ENCODE assay signal across 1 cellular context in the genomic region with DNA sequence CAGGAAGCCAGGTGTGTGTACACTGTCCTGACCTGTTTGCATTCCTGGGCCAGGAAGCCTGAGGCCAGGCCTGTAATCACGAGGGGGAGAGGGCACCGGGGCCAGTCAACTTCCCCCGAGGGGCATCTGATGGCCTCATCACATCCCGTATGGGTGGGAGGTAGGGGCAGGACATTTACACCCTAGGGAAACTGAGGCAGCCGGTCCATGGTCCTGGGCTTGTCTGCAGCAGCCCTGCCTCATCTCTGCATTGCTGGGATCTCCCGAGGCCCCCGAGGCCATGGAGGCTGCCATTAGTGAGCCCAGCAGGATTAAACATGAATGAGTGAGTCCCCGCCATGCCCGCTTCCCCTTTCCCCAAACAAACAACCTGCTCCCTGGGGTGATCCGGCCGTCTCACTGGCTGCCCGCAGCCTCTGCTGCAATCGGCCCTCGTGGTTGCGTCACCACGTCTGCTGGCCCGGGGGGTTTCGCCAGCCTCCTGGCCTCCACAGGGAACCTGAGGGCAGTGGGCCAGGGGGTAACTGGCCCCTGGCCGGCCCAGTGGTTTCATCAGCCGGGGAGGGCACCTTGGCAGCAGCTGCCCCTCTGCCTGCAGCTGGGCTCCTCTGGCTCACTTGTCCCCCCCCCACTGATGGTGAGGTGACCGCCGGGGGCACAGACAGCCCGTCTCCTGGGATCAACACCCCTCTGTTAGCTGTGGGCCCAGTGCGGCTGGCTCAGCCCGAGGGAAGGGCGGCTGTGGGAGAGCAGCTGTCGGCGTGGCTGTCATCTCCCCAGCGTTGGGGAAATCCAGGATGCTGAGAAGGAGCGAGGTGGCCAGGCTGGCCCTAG.
TF ChIP-seq lines count a peak whose summit lies in the region.

No MANE protein-coding gene starts in this region.

TF ChIP-seq in HepG2, 621 proteins besides CTCF, POLR2A, EP300 and RAD21 (continued from another document and continues in another):
- TF ChIP-seq, protein P1, sequence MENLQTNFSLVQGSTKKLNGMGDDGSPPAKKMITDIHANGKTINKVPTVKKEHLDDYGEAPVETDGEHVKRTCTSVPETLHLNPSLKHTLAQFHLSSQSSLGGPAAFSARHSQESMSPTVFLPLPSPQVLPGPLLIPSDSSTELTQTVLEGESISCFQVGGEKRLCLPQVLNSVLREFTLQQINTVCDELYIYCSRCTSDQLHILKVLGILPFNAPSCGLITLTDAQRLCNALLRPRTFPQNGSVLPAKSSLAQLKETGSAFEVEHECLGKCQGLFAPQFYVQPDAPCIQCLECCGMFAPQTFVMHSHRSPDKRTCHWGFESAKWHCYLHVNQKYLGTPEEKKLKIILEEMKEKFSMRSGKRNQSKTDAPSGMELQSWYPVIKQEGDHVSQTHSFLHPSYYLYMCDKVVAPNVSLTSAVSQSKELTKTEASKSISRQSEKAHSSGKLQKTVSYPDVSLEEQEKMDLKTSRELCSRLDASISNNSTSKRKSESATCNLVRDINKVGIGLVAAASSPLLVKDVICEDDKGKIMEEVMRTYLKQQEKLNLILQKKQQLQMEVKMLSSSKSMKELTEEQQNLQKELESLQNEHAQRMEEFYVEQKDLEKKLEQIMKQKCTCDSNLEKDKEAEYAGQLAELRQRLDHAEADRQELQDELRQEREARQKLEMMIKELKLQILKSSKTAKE (CRISPR knock-in tag; IDR thresholded peaks at IDR 0.05; ENCODE audit: borderline replicate concordance): peak; percentile 94
- 0 out of 2 replicates have a peak, but pooled peaks have one; percentile 2 for TF ChIP-seq ZSCAN20 (CRISPR knock-in tag; IDR thresholded peaks at IDR 0.05; ENCODE audit: borderline replicate concordance)
- TF ChIP-seq GATA4 (IDR thresholded peaks at IDR 0.05; ENCODE audit: borderline replicate concordance, low read depth): peak; percentile 85
- TF ChIP-seq IKZF1 (IDR thresholded peaks at IDR 0.05): no peak
- TF ChIP-seq ZNF446 (CRISPR knock-in tag; IDR thresholded peaks at IDR 0.05): no peak
- no peak for TF ChIP-seq ZNF33B (CRISPR knock-in tag; IDR thresholded peaks at IDR 0.05)
- TF ChIP-seq, protein P2, sequence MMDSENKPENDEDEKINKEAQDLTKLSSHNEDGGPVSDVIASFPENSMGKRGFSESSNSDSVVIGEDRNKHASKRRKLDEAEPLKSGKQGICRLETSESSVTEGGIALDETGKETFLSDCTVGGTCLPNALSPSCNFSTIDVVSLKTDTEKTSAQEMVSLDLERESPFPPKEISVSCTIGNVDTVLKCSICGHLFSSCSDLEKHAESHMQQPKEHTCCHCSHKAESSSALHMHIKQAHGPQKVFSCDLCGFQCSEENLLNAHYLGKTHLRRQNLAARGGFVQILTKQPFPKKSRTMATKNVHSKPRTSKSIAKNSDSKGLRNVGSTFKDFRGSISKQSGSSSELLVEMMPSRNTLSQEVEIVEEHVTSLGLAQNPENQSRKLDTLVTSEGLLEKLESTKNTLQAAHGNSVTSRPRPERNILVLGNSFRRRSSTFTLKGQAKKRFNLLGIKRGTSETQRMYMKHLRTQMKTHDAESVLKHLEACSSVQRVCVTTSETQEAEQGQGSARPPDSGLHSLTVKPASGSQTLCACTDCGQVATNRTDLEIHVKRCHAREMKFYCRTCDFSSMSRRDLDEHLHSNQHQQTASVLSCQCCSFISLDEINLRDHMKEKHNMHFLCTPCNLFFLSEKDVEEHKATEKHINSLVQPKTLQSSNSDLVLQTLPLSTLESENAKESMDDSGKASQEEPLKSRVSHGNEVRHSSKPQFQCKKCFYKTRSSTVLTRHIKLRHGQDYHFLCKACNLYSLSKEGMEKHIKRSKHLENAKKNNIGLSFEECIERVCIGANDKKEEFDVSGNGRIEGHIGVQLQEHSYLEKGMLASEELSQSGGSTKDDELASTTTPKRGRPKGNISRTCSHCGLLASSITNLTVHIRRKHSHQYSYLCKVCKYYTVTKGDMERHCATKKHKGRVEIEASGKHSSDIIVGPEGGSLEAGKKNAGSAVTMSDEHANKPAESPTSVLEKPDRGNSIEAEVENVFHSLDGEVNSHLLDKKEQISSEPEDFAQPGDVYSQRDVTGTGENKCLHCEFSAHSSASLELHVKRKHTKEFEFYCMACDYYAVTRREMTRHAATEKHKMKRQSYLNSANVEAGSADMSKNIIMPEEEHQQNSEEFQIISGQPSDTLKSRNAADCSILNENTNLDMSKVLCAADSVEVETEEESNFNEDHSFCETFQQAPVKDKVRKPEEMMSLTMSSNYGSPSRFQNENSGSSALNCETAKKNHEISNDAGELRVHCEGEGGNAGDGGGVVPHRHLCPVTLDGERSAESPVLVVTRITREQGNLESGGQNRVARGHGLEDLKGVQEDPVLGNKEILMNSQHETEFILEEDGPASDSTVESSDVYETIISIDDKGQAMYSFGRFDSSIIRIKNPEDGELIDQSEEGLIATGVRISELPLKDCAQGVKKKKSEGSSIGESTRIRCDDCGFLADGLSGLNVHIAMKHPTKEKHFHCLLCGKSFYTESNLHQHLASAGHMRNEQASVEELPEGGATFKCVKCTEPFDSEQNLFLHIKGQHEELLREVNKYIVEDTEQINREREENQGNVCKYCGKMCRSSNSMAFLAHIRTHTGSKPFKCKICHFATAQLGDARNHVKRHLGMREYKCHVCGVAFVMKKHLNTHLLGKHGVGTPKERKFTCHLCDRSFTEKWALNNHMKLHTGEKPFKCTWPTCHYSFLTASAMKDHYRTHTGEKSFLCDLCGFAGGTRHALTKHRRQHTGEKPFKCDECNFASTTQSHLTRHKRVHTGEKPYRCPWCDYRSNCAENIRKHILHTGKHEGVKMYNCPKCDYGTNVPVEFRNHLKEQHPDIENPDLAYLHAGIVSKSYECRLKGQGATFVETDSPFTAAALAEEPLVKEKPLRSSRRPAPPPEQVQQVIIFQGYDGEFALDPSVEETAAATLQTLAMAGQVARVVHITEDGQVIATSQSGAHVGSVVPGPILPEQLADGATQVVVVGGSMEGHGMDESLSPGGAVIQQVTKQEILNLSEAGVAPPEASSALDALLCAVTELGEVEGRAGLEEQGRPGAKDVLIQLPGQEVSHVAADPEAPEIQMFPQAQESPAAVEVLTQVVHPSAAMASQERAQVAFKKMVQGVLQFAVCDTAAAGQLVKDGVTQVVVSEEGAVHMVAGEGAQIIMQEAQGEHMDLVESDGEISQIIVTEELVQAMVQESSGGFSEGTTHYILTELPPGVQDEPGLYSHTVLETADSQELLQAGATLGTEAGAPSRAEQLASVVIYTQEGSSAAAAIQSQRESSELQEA (CRISPR knock-in tag; IDR thresholded peaks at IDR 0.05; ENCODE audit: not compliant biosample characterization): no peak
- TF ChIP-seq NFIB (CRISPR knock-in tag; IDR thresholded peaks at IDR 0.05; ENCODE audit: borderline replicate concordance): no peak
- TF ChIP-seq ZNF577 (CRISPR knock-in tag; IDR thresholded peaks at IDR 0.05; ENCODE audit: borderline replicate concordance, low read depth): no peak
- TF ChIP-seq KMT2B (CRISPR knock-in tag; IDR thresholded peaks at IDR 0.05): peak; percentile 54
- no peak for TF ChIP-seq NFRKB (IDR thresholded peaks at IDR 0.05)
- TF ChIP-seq, protein P3, sequence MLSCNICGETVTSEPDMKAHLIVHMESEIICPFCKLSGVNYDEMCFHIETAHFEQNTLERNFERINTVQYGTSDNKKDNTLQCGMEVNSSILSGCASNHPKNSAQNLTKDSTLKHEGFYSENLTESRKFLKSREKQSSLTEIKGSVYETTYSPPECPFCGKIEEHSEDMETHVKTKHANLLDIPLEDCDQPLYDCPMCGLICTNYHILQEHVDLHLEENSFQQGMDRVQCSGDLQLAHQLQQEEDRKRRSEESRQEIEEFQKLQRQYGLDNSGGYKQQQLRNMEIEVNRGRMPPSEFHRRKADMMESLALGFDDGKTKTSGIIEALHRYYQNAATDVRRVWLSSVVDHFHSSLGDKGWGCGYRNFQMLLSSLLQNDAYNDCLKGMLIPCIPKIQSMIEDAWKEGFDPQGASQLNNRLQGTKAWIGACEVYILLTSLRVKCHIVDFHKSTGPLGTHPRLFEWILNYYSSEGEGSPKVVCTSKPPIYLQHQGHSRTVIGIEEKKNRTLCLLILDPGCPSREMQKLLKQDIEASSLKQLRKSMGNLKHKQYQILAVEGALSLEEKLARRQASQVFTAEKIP (CRISPR knock-in tag; IDR thresholded peaks at IDR 0.05; ENCODE audit: borderline replicate concordance): no peak
- TF ChIP-seq, protein P4, sequence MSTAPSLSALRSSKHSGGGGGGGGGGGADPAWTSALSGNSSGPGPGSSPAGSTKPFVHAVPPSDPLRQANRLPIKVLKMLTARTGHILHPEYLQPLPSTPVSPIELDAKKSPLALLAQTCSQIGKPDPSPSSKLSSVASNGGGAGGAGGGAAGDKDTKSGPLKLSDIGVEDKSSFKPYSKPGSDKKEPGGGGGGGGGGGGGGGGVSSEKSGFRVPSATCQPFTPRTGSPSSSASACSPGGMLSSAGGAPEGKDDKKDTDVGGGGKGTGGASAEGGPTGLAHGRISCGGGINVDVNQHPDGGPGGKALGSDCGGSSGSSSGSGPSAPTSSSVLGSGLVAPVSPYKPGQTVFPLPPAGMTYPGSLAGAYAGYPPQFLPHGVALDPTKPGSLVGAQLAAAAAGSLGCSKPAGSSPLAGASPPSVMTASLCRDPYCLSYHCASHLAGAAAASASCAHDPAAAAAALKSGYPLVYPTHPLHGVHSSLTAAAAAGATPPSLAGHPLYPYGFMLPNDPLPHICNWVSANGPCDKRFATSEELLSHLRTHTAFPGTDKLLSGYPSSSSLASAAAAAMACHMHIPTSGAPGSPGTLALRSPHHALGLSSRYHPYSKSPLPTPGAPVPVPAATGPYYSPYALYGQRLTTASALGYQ (CRISPR knock-in tag; IDR thresholded peaks at IDR 0.05): peak; percentile 64; the same call in 1 of the 2 replicates
- peak; percentile 77; the same call in 1 of the 2 replicates for TF ChIP-seq SIX4 (CRISPR knock-in tag; IDR thresholded peaks at IDR 0.05)
- TF ChIP-seq REXO4 (CRISPR knock-in tag; IDR thresholded peaks at IDR 0.05; ENCODE audit: borderline replicate concordance): no peak
- TF ChIP-seq ELF4 (CRISPR knock-in tag; IDR thresholded peaks at IDR 0.05; ENCODE audit: borderline replicate concordance): peak; percentile 86; the same call in 1 of the 2 replicates
- TF ChIP-seq, protein P5, sequence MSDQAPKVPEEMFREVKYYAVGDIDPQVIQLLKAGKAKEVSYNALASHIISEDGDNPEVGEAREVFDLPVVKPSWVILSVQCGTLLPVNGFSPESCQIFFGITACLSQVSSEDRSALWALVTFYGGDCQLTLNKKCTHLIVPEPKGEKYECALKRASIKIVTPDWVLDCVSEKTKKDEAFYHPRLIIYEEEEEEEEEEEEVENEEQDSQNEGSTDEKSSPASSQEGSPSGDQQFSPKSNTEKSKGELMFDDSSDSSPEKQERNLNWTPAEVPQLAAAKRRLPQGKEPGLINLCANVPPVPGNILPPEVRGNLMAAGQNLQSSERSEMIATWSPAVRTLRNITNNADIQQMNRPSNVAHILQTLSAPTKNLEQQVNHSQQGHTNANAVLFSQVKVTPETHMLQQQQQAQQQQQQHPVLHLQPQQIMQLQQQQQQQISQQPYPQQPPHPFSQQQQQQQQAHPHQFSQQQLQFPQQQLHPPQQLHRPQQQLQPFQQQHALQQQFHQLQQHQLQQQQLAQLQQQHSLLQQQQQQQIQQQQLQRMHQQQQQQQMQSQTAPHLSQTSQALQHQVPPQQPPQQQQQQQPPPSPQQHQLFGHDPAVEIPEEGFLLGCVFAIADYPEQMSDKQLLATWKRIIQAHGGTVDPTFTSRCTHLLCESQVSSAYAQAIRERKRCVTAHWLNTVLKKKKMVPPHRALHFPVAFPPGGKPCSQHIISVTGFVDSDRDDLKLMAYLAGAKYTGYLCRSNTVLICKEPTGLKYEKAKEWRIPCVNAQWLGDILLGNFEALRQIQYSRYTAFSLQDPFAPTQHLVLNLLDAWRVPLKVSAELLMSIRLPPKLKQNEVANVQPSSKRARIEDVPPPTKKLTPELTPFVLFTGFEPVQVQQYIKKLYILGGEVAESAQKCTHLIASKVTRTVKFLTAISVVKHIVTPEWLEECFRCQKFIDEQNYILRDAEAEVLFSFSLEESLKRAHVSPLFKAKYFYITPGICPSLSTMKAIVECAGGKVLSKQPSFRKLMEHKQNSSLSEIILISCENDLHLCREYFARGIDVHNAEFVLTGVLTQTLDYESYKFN (CRISPR knock-in tag; conservative IDR thresholded peaks at IDR 0.05): peak; percentile 87
- TF ChIP-seq MAFK (conservative IDR thresholded peaks at IDR 0.05 in 1 of 2, IDR thresholded peaks at IDR 0.05 in 1 of 2; ENCODE audit: low read length in 2 of 2): no peak
- peak; percentile 87; the same call in 1 of the 2 replicates for TF ChIP-seq ARID5B (CRISPR knock-in tag; IDR thresholded peaks at IDR 0.05)
- peak; percentile 99 for TF ChIP-seq THYN1 (CRISPR knock-in tag; IDR thresholded peaks at IDR 0.05; ENCODE audit: borderline replicate concordance, low read depth)
- TF ChIP-seq NFIC (IDR thresholded peaks at IDR 0.05; ENCODE audit: low read length): no peak
- peak; percentile 79; the same call in 1 of the 2 replicates for TF ChIP-seq ZNF224 (CRISPR knock-in tag; IDR thresholded peaks at IDR 0.05)
- TF ChIP-seq U2AF1 (optimal IDR thresholded peaks at IDR 0.05; ENCODE audit: low read depth, low read length): no peak
- no peak; the same call in 1 of the 2 replicates for TF ChIP-seq NKX3-1 (CRISPR knock-in tag; IDR thresholded peaks at IDR 0.05)
